In the genomic region with DNA sequence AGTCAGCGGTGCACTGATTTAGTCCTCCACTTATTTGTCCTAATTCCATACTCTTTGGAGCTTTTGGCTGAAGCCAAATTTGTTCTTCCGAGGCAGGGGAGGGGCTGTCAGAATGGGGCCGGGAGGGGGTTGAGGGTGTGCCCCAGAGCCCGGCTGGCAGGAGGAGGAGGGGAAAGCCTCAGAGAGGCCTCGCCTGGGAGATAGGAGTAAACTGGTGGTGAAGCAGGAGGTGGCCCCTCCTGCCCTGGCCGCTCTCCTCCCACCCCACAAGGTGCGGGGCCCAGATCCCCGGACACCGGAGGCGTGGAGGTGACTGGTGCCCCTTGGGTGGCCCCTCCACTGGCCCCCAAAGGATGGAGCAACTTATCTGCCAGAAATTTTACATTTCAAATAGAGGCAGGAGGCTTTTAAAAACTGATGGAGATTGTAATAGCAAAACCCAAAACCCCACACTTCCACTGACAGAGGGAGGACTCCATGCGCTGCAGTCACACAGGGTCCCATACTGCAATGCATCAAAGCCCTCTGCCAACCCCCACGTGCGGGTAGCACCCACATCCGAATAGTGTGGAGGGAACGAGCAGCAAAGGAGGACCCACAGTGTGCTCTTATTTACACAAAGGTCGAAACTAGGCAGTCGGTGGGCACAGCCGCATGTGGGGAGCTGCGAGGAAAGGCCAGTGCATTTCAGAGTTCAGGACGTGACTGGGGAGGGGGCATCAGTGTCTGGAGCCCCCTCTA, we compare ENCODE assay signal across 13 cellular contexts.
DNase-seq lines count a peak whose midpoint lies in the region; ATAC-seq, FAIRE-seq and TF ChIP-seq lines count a peak whose summit lies in the region.
"Had no signal": no experiment of that assay in that cellular context is flagged by ENCODE, and none has a peak within 500 bp of the region (broad histone marks: within the 10 kb centered on the region; RNA-seq: fewer than 3 reads in every experiment).

No MANE protein-coding gene starts in this region.

- intact Hi-C loops in kidney (cut with DNase I): no loop called here

- H3K4me2 ChIP-seq in DND-41 (ENCODE audit: insufficient read depth, low read length) (no peak overlapping the region), keratinocyte (ENCODE audit: control insufficient read depth, extremely low read depth, insufficient read depth, low read depth, low read length) (peak overlapping the region; percentile 69)

- H3K79me2 ChIP-seq in DND-41 (ENCODE audit: insufficient read depth, low read length) (no peaks in the 10 kb centered on the region), keratinocyte (ENCODE audit: control insufficient read depth, insufficient read depth, low read length) (no peaks in the 10 kb centered on the region)

- no peaks in the 10 kb centered on the region for H3K4me1 ChIP-seq in DND-41 (ENCODE audit: insufficient read depth, low read length)
- H3K4me1 ChIP-seq in keratinocyte (ENCODE audit: control insufficient read depth, extremely low read depth, insufficient read depth, low read length): peaks cover 54% of the 10 kb centered on the region
- no peaks in the 10 kb centered on the region for H3K4me1 ChIP-seq in small intestine (ENCODE audit: control insufficient read depth in 2 of 2, insufficient read depth in 1 of 2, low read depth in 1 of 2, low read length in 1 of 2)
- peaks cover 0 to 9% of the 10 kb centered on the region in 2 donors for H3K4me1 ChIP-seq in kidney (ENCODE audit: control insufficient read depth in 1 of 2, insufficient read depth in 1 of 2, low read depth in 1 of 2, low read length in 2 of 2)
- H3K4me1 ChIP-seq: Caco-2 had no signal

- H3K9me3 ChIP-seq in DND-41 (ENCODE audit: insufficient read depth, low read length, severe bottlenecking): no peaks in the 10 kb centered on the region
- no peaks in the 10 kb centered on the region for H3K9me3 ChIP-seq in keratinocyte (ENCODE audit: control insufficient read depth, low read depth, low read length)
- H3K9me3 ChIP-seq in small intestine (ENCODE audit: control insufficient read depth, low read depth): no peaks in the 10 kb centered on the region
- H3K9me3 ChIP-seq in kidney (ENCODE audit: control insufficient read depth in 1 of 2, low read length in 2 of 2): no peaks in the 10 kb centered on the region
- H3K9me3 ChIP-seq: Caco-2 had no signal

- H2AFZ ChIP-seq in DND-41 (ENCODE audit: low read depth, low read length) (no peak overlapping the region), keratinocyte (ENCODE audit: control insufficient read depth, low read length) (no peak overlapping the region)

- no peak for TF ChIP-seq CTCF in DND-41 (IDR thresholded peaks at IDR 0.05; ENCODE audit: borderline replicate concordance, extremely low read depth, low read length, poor library complexity, severe bottlenecking)
- no peak for TF ChIP-seq CTCF in keratinocyte (optimal IDR thresholded peaks at IDR 0.05 in 1 of 3, IDR thresholded peaks at IDR 0.05 in 1 of 3, conservative IDR thresholded peaks at IDR 0.05 in 1 of 3; ENCODE audit: extremely low read depth in 1 of 3, insufficient read depth in 2 of 3, low read length in 3 of 3)
- no peak for TF ChIP-seq CTCF in kidney (IDR thresholded peaks at IDR 0.05; ENCODE audit: borderline replicate concordance, extremely low read depth, insufficient read depth)

- peak; percentile 53 for DNase-seq in DMS53 (lab: John Stamatoyannopoulos, UW)
- DNase-seq in DMS53 treated with DMSO at 0.1 percent for 48 hours (lab: John Stamatoyannopoulos, UW; ENCODE audit: unreplicated experiment): no peak
- DNase-seq in DND-41: no peak
- no peak for DNase-seq in keratinocyte (ENCODE audit: low read depth, low spot score)
- no peak for DNase-seq in small intestine
- DNase-seq in kidney: no peak
- no peak for DNase-seq in stimulated activated CD4-positive, alpha-beta T cell treated with anti-CD3 and anti-CD28 coated beads, Interleukin-4, amount 100 ng/mL, for 4 hours
- DNase-seq: Caco-2, GF-D8, Karpas-422, MM.1S, SIG-M5 had no signal

- no peak overlapping the region for H3K9ac ChIP-seq in DND-41 (ENCODE audit: low read depth, low read length)
- H3K9ac ChIP-seq in keratinocyte (ENCODE audit: control insufficient read depth, extremely low read depth, insufficient read depth, low read length): peak overlapping the region; percentile 46
- no peak overlapping the region for H3K9ac ChIP-seq in kidney (ENCODE audit: low read length in 2 of 2)

- WGBS in small intestine, 3 donors: 53 to 69% (median 62%) methylated on average over 19 to 20 of the region's 20 CpGs

- H3K27me3 ChIP-seq in DND-41 (ENCODE audit: insufficient read depth, low read length, poor library complexity) (peaks cover 32% of the 10 kb centered on the region), keratinocyte (ENCODE audit: control insufficient read depth, extremely low read depth, insufficient read depth, low read length) (peaks cover 7% of the 10 kb centered on the region), small intestine (ENCODE audit: control insufficient read depth in 2 of 2, insufficient read depth in 2 of 2, low read length in 2 of 2) (no peaks in the 10 kb centered on the region)

- no peaks in the 10 kb centered on the region for H4K20me1 ChIP-seq in DND-41 (ENCODE audit: insufficient read depth, low read length)
- no peaks in the 10 kb centered on the region for H4K20me1 ChIP-seq in keratinocyte (ENCODE audit: control insufficient read depth, extremely low read depth, insufficient read depth, low read length)

- H3K36me3 ChIP-seq in DND-41 (ENCODE audit: insufficient read depth, low read length) (no peaks in the 10 kb centered on the region), keratinocyte (ENCODE audit: control insufficient read depth in 2 of 2, extremely low read depth in 1 of 2, insufficient read depth in 2 of 2, low read length in 2 of 2) (no peaks in the 10 kb centered on the region), small intestine (ENCODE audit: control insufficient read depth in 2 of 2, insufficient read depth in 2 of 2, low read length in 2 of 2) (no peaks in the 10 kb centered on the region), kidney (ENCODE audit: control insufficient read depth in 1 of 2, insufficient read depth in 2 of 2, low read length in 2 of 2) (no peaks in the 10 kb centered on the region)

- dilution Hi-C loops in keratinocyte (cut with MboI; ENCODE audit: extremely low pct_ligation_motif_present, low sequenced_read_pairs): no loop called here

- no peak for FAIRE-seq in keratinocyte (lab: Jason Lieb, UNC)
- no peak for FAIRE-seq in small intestine (lab: Jason Lieb, UNC)
- no peak for FAIRE-seq in kidney (lab: Jason Lieb, UNC)

- H3K27ac ChIP-seq in DND-41 (ENCODE audit: low read length): no peak overlapping the region
- peak overlapping the region; percentile 74 for H3K27ac ChIP-seq in angular gyrus (ENCODE audit: low read depth, low read length)
- H3K27ac ChIP-seq in keratinocyte (ENCODE audit: control insufficient read depth, insufficient read depth, low read length): peak overlapping the region; percentile 48
- no peak overlapping the region for H3K27ac ChIP-seq in small intestine (ENCODE audit: low read depth in 1 of 2, low read length in 1 of 2)
- no peak overlapping the region for H3K27ac ChIP-seq in kidney (ENCODE audit: low read depth in 2 of 2, low read length in 2 of 2)

- peaks cover 2% of the 10 kb centered on the region for H3K9me1 ChIP-seq in keratinocyte (ENCODE audit: control insufficient read depth, extremely low read depth, insufficient read depth, low read length)

- H3K4me3 ChIP-seq in DND-41 (ENCODE audit: low read depth in 1 of 2, low read length in 2 of 2) (no peak overlapping the region), keratinocyte (ENCODE audit: control insufficient read depth in 2 of 3, extremely low read depth in 1 of 3, insufficient read depth in 2 of 3, low read depth in 1 of 3, low read length in 3 of 3) (no peak overlapping the region), small intestine (ENCODE audit: low read depth in 1 of 2, low read length in 2 of 2) (no peak overlapping the region), kidney (ENCODE audit: low read length in 2 of 2) (no peak overlapping the region)

- ATAC-seq in DND-41 (ENCODE audit: insufficient read depth, low read depth): peak; percentile 57; the same call in 2 of the 3 replicates

Comparison
In these comparisons a context has a peak if more than half of its experiments do, and no peak if none do; other contexts are left out.
1. H3K27ac ChIP-seq: peak in angular gyrus (single experiment) and keratinocyte (single experiment); none in DND-41 (single experiment), small intestine (0 of 2) and kidney (0 of 2).